ENCODE assay signal across 27 cellular contexts in the genomic region with DNA sequence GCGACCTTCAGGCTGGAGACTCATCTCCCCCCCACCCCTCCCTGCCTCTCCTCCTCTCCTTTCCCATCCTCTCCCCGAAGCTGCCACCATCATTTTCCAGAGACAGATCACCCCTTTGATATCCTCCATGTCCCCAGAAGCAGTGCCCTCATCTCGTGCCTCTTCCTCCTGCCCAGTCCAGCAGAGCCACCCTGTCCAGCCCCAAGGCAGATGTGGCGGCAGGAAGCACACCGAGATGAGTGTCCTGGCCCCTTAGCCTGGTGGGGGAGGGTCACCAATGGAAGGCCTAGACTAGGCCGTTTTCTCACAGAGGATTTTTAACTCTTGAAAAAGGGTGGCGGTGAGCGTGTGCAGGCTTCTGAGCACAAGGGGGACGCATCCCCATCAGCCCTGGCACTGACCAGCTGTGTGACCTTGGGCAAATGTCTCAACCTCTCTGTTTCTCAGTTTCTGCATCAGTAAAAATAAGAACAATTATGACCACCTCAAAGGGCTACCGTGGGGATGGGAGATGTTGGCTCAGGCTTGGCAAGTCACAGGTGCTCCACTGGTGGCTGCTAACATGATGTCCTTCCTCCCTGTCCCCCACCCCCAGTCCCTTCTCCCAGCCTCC. TPM values are rescaled to one million over a fixed set of nuclear protein-coding genes. Genes with fewer than 3 reads are reported as not detected.
A peak's percentile ranks its signal among the peaks of the same experiment; 100 is the strongest.
DNase-seq lines count a peak whose midpoint lies in the region; ATAC-seq, FAIRE-seq and TF ChIP-seq lines count a peak whose summit lies in the region.
"Had no signal": no experiment of that assay in that cellular context is flagged by ENCODE, and none has a peak within 500 bp of the region (broad histone marks: within the 10 kb centered on the region; RNA-seq: fewer than 3 reads in every experiment).

No MANE protein-coding gene starts in this region.

- no peaks in the 10 kb centered on the region for H3K23me2 ChIP-seq in H1 (ENCODE audit: low read depth, low read length)

- H3K23ac ChIP-seq in H1 (ENCODE audit: insufficient read length) = no peak overlapping the region
- H3K23ac ChIP-seq in neuronal stem cell (ENCODE audit: low read depth, low read length, poor library complexity) = peak overlapping the region; percentile 17

- no peak overlapping the region for H2AFZ ChIP-seq in SK-N-SH (ENCODE audit: low read depth)
- no peak overlapping the region for H2AFZ ChIP-seq in H1 (ENCODE audit: low read length)
- H2AFZ ChIP-seq in neuronal stem cell (ENCODE audit: low read length) = no peak overlapping the region

- H3K14ac ChIP-seq in H1 (ENCODE audit: insufficient read length) = no peak overlapping the region
- no peak overlapping the region for H3K14ac ChIP-seq in neuronal stem cell (ENCODE audit: low read length)

- CTCF ChIA-PET in SK-N-SH (lab: Yijun Ruan, JAX) = interaction anchor here (2.0 kb wide), 1 partner anchor 53 kb away, joined by 4 read pairs; no protein-coding TSS in a partner anchor
- CTCF ChIA-PET in A549 (lab: Yijun Ruan, JAX) = no interaction called here
- CTCF ChIA-PET in H1 (lab: Charles Lee; ENCODE audit: partially characterized antibody) = no interaction called here

- H3K4ac ChIP-seq in H1 (replicated peaks; ENCODE audit: insufficient read length, low read depth, low read length) = no peak overlapping the region
- H3K4ac ChIP-seq in neuronal stem cell (ENCODE audit: low read length) = no peak overlapping the region

- 71% methylated on average over 10 of the region's 10 CpGs for WGBS in SK-N-SH (ENCODE audit: low lambda C conversion rate)
- 47% methylated on average over 8 of the region's 10 CpGs for WGBS in A549 (ENCODE audit: missing lambda C conversion rate)
- WGBS in H1 (ENCODE audit: extremely low coverage in 1 of 2, insufficient coverage in 1 of 2, insufficient read length in 1 of 2, insufficient replicate concordance in 2 of 2, low coverage in 1 of 2, low lambda C conversion rate in 2 of 2, missing lambda C conversion rate in 1 of 2), 2 experiments = 91% methylated on average over 10 of the region's 10 CpGs; no CpG with 5 or more reads in 1 of the 2 experiments
- no CpG with 5 or more reads among the region's 10 CpGs for WGBS in neuronal stem cell (ENCODE audit: extremely low coverage in 2 of 2, insufficient read length in 2 of 2, insufficient replicate concordance in 1 of 2), 2 donors

- TF ChIP-seq CTCF in SK-N-SH (IDR thresholded peaks at IDR 0.05) = no peak
- no peak for TF ChIP-seq CTCF in A549 (IDR thresholded peaks at IDR 0.05)
- no peak for TF ChIP-seq CTCF in H1 (IDR thresholded peaks at IDR 0.05; ENCODE audit: control extremely low read depth in 1 of 3, insufficient read depth in 1 of 3, low read depth in 1 of 3, low read length in 3 of 3)

- no peak overlapping the region for H2AK5ac ChIP-seq in H1 (ENCODE audit: low read depth, low read length)
- H2AK5ac ChIP-seq in neuronal stem cell (ENCODE audit: low read depth, low read length) = no peak overlapping the region

- H3K79me2 ChIP-seq in SK-N-SH (ENCODE audit: insufficient read depth) = no peaks in the 10 kb centered on the region
- no peaks in the 10 kb centered on the region for H3K79me2 ChIP-seq in H1 (ENCODE audit: control insufficient read depth in 1 of 2, insufficient read depth in 2 of 2, low read length in 2 of 2)

- no peaks in the 10 kb centered on the region for H3K9me3 Mint-ChIP-seq in activated naive CD8-positive, alpha-beta T cell treated with anti-CD3 and anti-CD28 coated beads, Interleukin-2, amount 50 U/mL, for 24 hours
- H3K9me3 Mint-ChIP-seq: CD8-positive, alpha-beta memory T cell; HFFc6 had no signal

- H2BK5ac ChIP-seq in H1 (ENCODE audit: low read depth, low read length) = no peak overlapping the region
- no peak overlapping the region for H2BK5ac ChIP-seq in neuronal stem cell (ENCODE audit: low read length)

- H3K27ac ChIP-seq in SK-N-SH (ENCODE audit: low read depth in 2 of 2, low read length in 1 of 2) (peak overlapping the region in 1 of 2 experiments; percentile 64; a peak in 2 of 4 replicates), A549 (no peak overlapping the region), H1 (ENCODE audit: low read depth, low read length) (no peak overlapping the region), neuronal stem cell (replicated peaks; ENCODE audit: low read length) (no peak overlapping the region)
- H3K27ac ChIP-seq: 22Rv1 had no signal

- DNase-seq in SK-N-SH (peak; percentile 81), A549 (ENCODE audit: low read depth in 1 of 2, low spot score in 1 of 2) (no peak), H1 (ENCODE audit: low read depth in 1 of 2, low spot score in 2 of 2) (no peak), neuronal stem cell (ENCODE audit: low spot score) (no peak), NCI-H69 (lab: John Stamatoyannopoulos, UW) (no peak), germinal center (ENCODE audit: low spot score) (no peak)
- DNase-seq in activated naive CD8-positive, alpha-beta T cell treated with anti-CD3 and anti-CD28 coated beads, Interleukin-2, amount 50 U/mL, for 24 hours = no peak
- DNase-seq: AML-193, C1 segment of cervical spinal cord, GF-D8, H7, HFFc6, KBM-7, MM.1S, NCI-H1048, NCI-H1417 treated with DMSO at 0.1 percent for 48 hours, NCI-H187, NCI-H446, NCI-H526, OCI-M1 had no signal

- no peaks in the 10 kb centered on the region for H3K36me3 ChIP-seq in SK-N-SH (replicated peaks in 1 of 2; ENCODE audit: control insufficient read depth in 1 of 2, insufficient read depth in 2 of 2, low read length in 1 of 2)
- no peaks in the 10 kb centered on the region for H3K36me3 ChIP-seq in H1 (ENCODE audit: control insufficient read depth in 2 of 4, insufficient read depth in 4 of 4, low read length in 3 of 4)
- H3K36me3 ChIP-seq in neuronal stem cell (replicated peaks in 1 of 2; ENCODE audit: control insufficient read depth in 2 of 2, insufficient read depth in 2 of 2, low read length in 2 of 2) = no peaks in the 10 kb centered on the region

- H3K27ac Mint-ChIP-seq in activated naive CD8-positive, alpha-beta T cell treated with anti-CD3 and anti-CD28 coated beads, Interleukin-2, amount 50 U/mL, for 24 hours = no peak overlapping the region
- H3K27ac Mint-ChIP-seq: HFFc6 had no signal

- H2BK12ac ChIP-seq in H1 (ENCODE audit: low read depth, low read length) (no peak overlapping the region), neuronal stem cell (ENCODE audit: low read length) (no peak overlapping the region)

- no peaks in the 10 kb centered on the region for H3K9me3 ChIP-seq in SK-N-SH
- no peaks in the 10 kb centered on the region for H3K9me3 ChIP-seq in A549
- H3K9me3 ChIP-seq in H1 (ENCODE audit: insufficient read depth in 2 of 2, low read depth in 1 of 2, low read length in 1 of 2) = no peaks in the 10 kb centered on the region
- H3K9me3 ChIP-seq in neuronal stem cell (replicated peaks in 1 of 2; ENCODE audit: control insufficient read depth in 2 of 2, insufficient read depth in 1 of 2, low read depth in 1 of 2, low read length in 2 of 2) = no peaks in the 10 kb centered on the region

- H4K8ac ChIP-seq in H1 (ENCODE audit: extremely low read depth, insufficient read depth, low read length) = no peak overlapping the region
- H4K8ac ChIP-seq in neuronal stem cell (ENCODE audit: low read depth, low read length) = no peak overlapping the region

- H3K56ac ChIP-seq in H1 (replicated peaks; ENCODE audit: insufficient read length, low read depth, low read length) = no peak overlapping the region

- H3K27me3 Mint-ChIP-seq in activated naive CD8-positive, alpha-beta T cell treated with anti-CD3 and anti-CD28 coated beads, Interleukin-2, amount 50 U/mL, for 24 hours = no peaks in the 10 kb centered on the region

- H3K4me3 Mint-ChIP-seq in activated naive CD8-positive, alpha-beta T cell treated with anti-CD3 and anti-CD28 coated beads, Interleukin-2, amount 50 U/mL, for 24 hours = no peak overlapping the region
- H3K4me3 Mint-ChIP-seq: CD8-positive, alpha-beta memory T cell; HFFc6 had no signal

- H3K4me3 ChIP-seq in SK-N-SH (ENCODE audit: low read depth in 2 of 2, low read length in 1 of 2) = no peak overlapping the region
- H3K4me3 ChIP-seq in A549 = no peak overlapping the region
- no peak overlapping the region for H3K4me3 ChIP-seq in H1 (ENCODE audit: extremely low read depth in 1 of 4, insufficient read depth in 2 of 4, low read depth in 3 of 4, low read length in 4 of 4)
- H3K4me3 ChIP-seq in neuronal stem cell (ENCODE audit: low read length in 2 of 2) = no peak overlapping the region

- H4K91ac ChIP-seq in H1 (replicated peaks; ENCODE audit: insufficient read length, low read length) (no peak overlapping the region), neuronal stem cell (ENCODE audit: low read depth, low read length, poor library complexity) (no peak overlapping the region)

- H2BK20ac ChIP-seq in H1 (ENCODE audit: low read length) = no peak overlapping the region

- no peaks in the 10 kb centered on the region for H3K79me1 ChIP-seq in H1 (ENCODE audit: low read depth, low read length)
- peaks cover 3% of the 10 kb centered on the region for H3K79me1 ChIP-seq in neuronal stem cell (ENCODE audit: low read depth, low read length)

- no peaks in the 10 kb centered on the region for H3K9me2 ChIP-seq in SK-N-SH

- H4K20me1 ChIP-seq in SK-N-SH (ENCODE audit: insufficient read depth) = no peaks in the 10 kb centered on the region
- H4K20me1 ChIP-seq in H1 (replicated peaks in 1 of 2; ENCODE audit: control insufficient read depth in 1 of 2, insufficient read depth in 2 of 2, low read length in 2 of 2) = no peaks in the 10 kb centered on the region

- H3K27me3 ChIP-seq in SK-N-SH (ENCODE audit: insufficient read depth) (no peaks in the 10 kb centered on the region), H1 (replicated peaks in 1 of 4; ENCODE audit: control insufficient read depth in 3 of 4, extremely low read depth in 1 of 4, insufficient read depth in 3 of 4, low read length in 3 of 4) (no peaks in the 10 kb centered on the region; a peak in 1 of 7 replicates), neuronal stem cell (ENCODE audit: control insufficient read depth in 3 of 3, insufficient read depth in 3 of 3, low read depth in 1 of 3, low read length in 3 of 3) (no peaks in the 10 kb centered on the region)

- ATAC-seq in SK-N-SH treated with all-trans-retinoic acid at 6 μM for 48 hours = no peak
- no peak for ATAC-seq in A549
- ATAC-seq in activated naive CD8-positive, alpha-beta T cell treated with anti-CD3 and anti-CD28 coated beads, Interleukin-2, amount 50 U/mL, for 24 hours = no peak

- TF ChIP-seq EP300 in SK-N-SH (IDR thresholded peaks at IDR 0.05; ENCODE audit: borderline replicate concordance in 1 of 2, low read depth in 1 of 2, low read length in 1 of 2) (no peak), A549 (IDR thresholded peaks at IDR 0.05) (no peak), H1 (IDR thresholded peaks at IDR 0.05; ENCODE audit: borderline replicate concordance in 1 of 2, low read depth in 2 of 2, low read length in 2 of 2) (no peak)

- no peak overlapping the region for H4K5ac ChIP-seq in H1 (ENCODE audit: insufficient read length, low read depth, low read length)

- H3K9ac ChIP-seq in SK-N-SH (no peak overlapping the region), H1 (replicated peaks in 1 of 4; ENCODE audit: extremely low read depth in 1 of 4, low read depth in 3 of 4, low read length in 3 of 4) (no peak overlapping the region), neuronal stem cell (ENCODE audit: low read depth, low read length, poor library complexity) (peak overlapping the region; percentile 14)

- H3K4me2 ChIP-seq in SK-N-SH (no peak overlapping the region), A549 (no peak overlapping the region), H1 (ENCODE audit: insufficient read depth in 1 of 2, low read depth in 2 of 2, low read length in 2 of 2) (no peak overlapping the region), neuronal stem cell (ENCODE audit: insufficient read depth, low read length, poor library complexity, severe bottlenecking) (no peak overlapping the region)

- H2BK120ac ChIP-seq in H1 (replicated peaks; ENCODE audit: low read depth, low read length) = no peak overlapping the region
- no peak overlapping the region for H2BK120ac ChIP-seq in neuronal stem cell (ENCODE audit: low read depth, low read length)

- H3K36me3 Mint-ChIP-seq in activated naive CD8-positive, alpha-beta T cell treated with anti-CD3 and anti-CD28 coated beads, Interleukin-2, amount 50 U/mL, for 24 hours (ENCODE audit: low read depth) = no peaks in the 10 kb centered on the region
- H3K36me3 Mint-ChIP-seq: CD8-positive, alpha-beta memory T cell had no signal

- H3K4me1 ChIP-seq in SK-N-SH (ENCODE audit: control insufficient read depth in 1 of 2, insufficient read depth in 2 of 2, low read depth in 1 of 2, low read length in 1 of 2) = peaks cover 0 to 43% of the 10 kb centered on the region in 2 experiments; a peak in 2 of 4 replicates
- 0 out of 3 replicates have a peak, but pooled peaks cover 5% of the 10 kb centered on the region for H3K4me1 ChIP-seq in A549
- no peaks in the 10 kb centered on the region; a peak in 1 of 7 replicates for H3K4me1 ChIP-seq in H1 (replicated peaks in 1 of 4; ENCODE audit: control insufficient read depth in 3 of 4, insufficient read depth in 4 of 4, low read length in 3 of 4)
- H3K4me1 ChIP-seq in neuronal stem cell (ENCODE audit: control insufficient read depth in 2 of 2, insufficient read depth in 1 of 2, low read depth in 1 of 2, low read length in 2 of 2) = peaks cover 5 to 18% of the 10 kb centered on the region in 2 donors

- H3K18ac ChIP-seq in H1 (ENCODE audit: extremely low read depth, low read length) = no peak overlapping the region
- H3K18ac ChIP-seq in neuronal stem cell (ENCODE audit: low read length) = no peak overlapping the region

- no peak for FAIRE-seq in A549 (lab: Jason Lieb, UNC)
- no peak for FAIRE-seq in H1 (lab: Jason Lieb, UNC)
- FAIRE-seq: D721Med, RCC 7860 had no signal

- H2BK15ac ChIP-seq in H1 (ENCODE audit: low read length) = no peak overlapping the region
- no peak overlapping the region for H2BK15ac ChIP-seq in neuronal stem cell (ENCODE audit: low read length)

- TF ChIP-seq RAD21 in SK-N-SH (IDR thresholded peaks at IDR 0.05; ENCODE audit: low read length) (no peak), A549 (conservative IDR thresholded peaks at IDR 0.05 in 1 of 2, IDR thresholded peaks at IDR 0.05 in 1 of 2) (no peak), H1 (IDR thresholded peaks at IDR 0.05 in 1 of 2, conservative IDR thresholded peaks at IDR 0.05 in 1 of 2; ENCODE audit: low read depth in 2 of 2, low read length in 2 of 2) (no peak)

- H3F3A ChIP-seq in SK-N-SH (replicated peaks; ENCODE audit: insufficient read depth) = no peaks in the 10 kb centered on the region

- TF ChIP-seq POLR2A in A549 (IDR thresholded peaks at IDR 0.05; ENCODE audit: low read length) (no peak), H1 (IDR thresholded peaks at IDR 0.05; ENCODE audit: control extremely low read depth in 1 of 2, low read depth in 2 of 2, low read length in 2 of 2) (no peak)

- H3K4me1 Mint-ChIP-seq in activated naive CD8-positive, alpha-beta T cell treated with anti-CD3 and anti-CD28 coated beads, Interleukin-2, amount 50 U/mL, for 24 hours = peaks cover 12% of the 10 kb centered on the region

- POLR2A ChIA-PET in SK-N-SH (lab: Yijun Ruan, JAX) = no interaction called here
- POLR2A ChIA-PET in A549 (lab: Yijun Ruan, JAX) = no interaction called here
- POLR2A ChIA-PET in H1 (lab: Charles Lee; ENCODE audit: partially characterized antibody) = interaction anchor here (0.6 kb wide), 1 partner anchor 31 kb away, joined by 3 read pairs; no protein-coding TSS in a partner anchor

RNA-seq across cellular contexts. Expression of gene SARDH, which starts 48.9 kb away (rescaled TPM):
- polyA plus RNA-seq in SK-N-SH (2012; rRNA removed) (2.9 and 5.9 TPM in 2 replicates), A549 (2011; rRNA removed) (0.08 and 0.09 TPM in 2 replicates), A549 (2017; fragmentation: RNase III; extraction: RNeasy Plus Mini Kit Qiagen cat#74134 plus additional on column Dnase treatment) (0.05 TPM in 1 of 3 replicates, not detected in the others), H1 (2011; rRNA removed) (6.4 and 13.1 TPM in 2 replicates)
- polyA plus RNA-seq in SK-N-SH (2012; cell fraction: cytosol; rRNA removed) = 1.6 and 3.0 TPM in 2 replicates
- 9.9 and 14.3 TPM in 2 replicates for polyA plus RNA-seq in SK-N-SH (2012; cell fraction: nucleus; rRNA removed)
- polyA plus RNA-seq in A549 (2012; cell fraction: cytosol; rRNA removed) = 0.07 and 0.12 TPM in 2 replicates
- polyA plus RNA-seq in A549 (2012; cell fraction: nucleus; rRNA removed) = 0.12 and 0.19 TPM in 2 replicates
- polyA minus RNA-seq in A549 (2011; rRNA and poly(A)+ RNA removed) = 0.08 and 0.10 TPM in 2 replicates
- 7.3 and 7.4 TPM in 2 replicates for total RNA-seq in H1 (2021; fragmentation: NEBNext Ultra II Directional; extraction: Animal tissue kit (Norgen Biotek cat#: 25700))
- polyA plus RNA-seq in H1 (2011; cell fraction: cytosol; rRNA removed) = 5.6 TPM
- 17.1 TPM for polyA plus RNA-seq in H1 (2011; cell fraction: nucleus; rRNA removed)
- 5.6 to 9.3 TPM (median 7.0 TPM) in 4 replicates for polyA plus RNA-seq in H1 (2012, experiment 1 of 2)
- polyA plus RNA-seq in H1 (2012, experiment 2 of 2) = 5.9 TPM
- 5.1 TPM for polyA plus RNA-seq in H1 (2013, experiment 1 of 2)
- 4.7 TPM for polyA plus RNA-seq in H1 (2013, experiment 2 of 2)
- polyA minus RNA-seq in H1 (2011; rRNA and poly(A)+ RNA removed) = 4.9 and 5.6 TPM in 2 replicates
- polyA minus RNA-seq in H1 (2011; cell fraction: cytosol; rRNA and poly(A)+ RNA removed) = 5.4 TPM
- polyA minus RNA-seq in H1 (2011; cell fraction: nucleus; rRNA and poly(A)+ RNA removed) = 9.3 TPM
- 3.8 TPM for polyA plus RNA-seq in neuronal stem cell (2013, experiment 1 of 2)
- 3.7 TPM for polyA plus RNA-seq in neuronal stem cell (2013, experiment 2 of 2)

RNA-seq across cellular contexts. Expression of gene DBH, which starts 53.1 kb away (rescaled TPM):
- polyA plus RNA-seq in SK-N-SH (2012; rRNA removed) (0.92 and 1.2 TPM in 2 replicates), A549 (2011; rRNA removed) (not detected in 2 replicates), A549 (2017; fragmentation: RNase III; extraction: RNeasy Plus Mini Kit Qiagen cat#74134 plus additional on column Dnase treatment) (not detected in 3 replicates), H1 (2011; rRNA removed) (0.18 and 0.24 TPM in 2 replicates)
- polyA plus RNA-seq in SK-N-SH (2012; cell fraction: cytosol; rRNA removed) = 1.5 and 3.8 TPM in 2 replicates
- polyA plus RNA-seq in SK-N-SH (2012; cell fraction: nucleus; rRNA removed) = 1.5 and 2.0 TPM in 2 replicates
- polyA plus RNA-seq in A549 (2012; cell fraction: cytosol; rRNA removed) = not detected in 2 replicates
- not detected in 2 replicates for polyA plus RNA-seq in A549 (2012; cell fraction: nucleus; rRNA removed)
- polyA minus RNA-seq in A549 (2011; rRNA and poly(A)+ RNA removed) = not detected in 2 replicates
- total RNA-seq in H1 (2021; fragmentation: NEBNext Ultra II Directional; extraction: Animal tissue kit (Norgen Biotek cat#: 25700)) = 0.29 TPM in 1 of 2 replicates, not detected in the other
- polyA plus RNA-seq in H1 (2011; cell fraction: cytosol; rRNA removed) = 0.17 TPM
- polyA plus RNA-seq in H1 (2011; cell fraction: nucleus; rRNA removed) = 0.76 TPM
- 0.11 to 0.53 TPM (median 0.31 TPM) in 4 replicates for polyA plus RNA-seq in H1 (2012, experiment 1 of 2)
- polyA plus RNA-seq in H1 (2012, experiment 2 of 2) = 0.12 TPM
- polyA plus RNA-seq in H1 (2013, experiment 1 of 2) = 0.20 TPM
- polyA plus RNA-seq in H1 (2013, experiment 2 of 2) = 0.26 TPM
- 0.10 and 0.22 TPM in 2 replicates for polyA minus RNA-seq in H1 (2011; rRNA and poly(A)+ RNA removed)
- polyA minus RNA-seq in H1 (2011; cell fraction: cytosol; rRNA and poly(A)+ RNA removed) = not detected
- polyA minus RNA-seq in H1 (2011; cell fraction: nucleus; rRNA and poly(A)+ RNA removed) = 0.40 TPM
- not detected for polyA plus RNA-seq in neuronal stem cell (2013, experiment 1 of 2)
- not detected for polyA plus RNA-seq in neuronal stem cell (2013, experiment 2 of 2)
- total RNA-seq: CD8-positive, alpha-beta memory T cell; HFFc6; SK-MEL-5 had no signal
- polyA plus RNA-seq: AG04450; CD8-positive, alpha-beta memory T cell had no signal
